Comparison of ENCODE assay signal across 8 cellular contexts in the genomic region with DNA sequence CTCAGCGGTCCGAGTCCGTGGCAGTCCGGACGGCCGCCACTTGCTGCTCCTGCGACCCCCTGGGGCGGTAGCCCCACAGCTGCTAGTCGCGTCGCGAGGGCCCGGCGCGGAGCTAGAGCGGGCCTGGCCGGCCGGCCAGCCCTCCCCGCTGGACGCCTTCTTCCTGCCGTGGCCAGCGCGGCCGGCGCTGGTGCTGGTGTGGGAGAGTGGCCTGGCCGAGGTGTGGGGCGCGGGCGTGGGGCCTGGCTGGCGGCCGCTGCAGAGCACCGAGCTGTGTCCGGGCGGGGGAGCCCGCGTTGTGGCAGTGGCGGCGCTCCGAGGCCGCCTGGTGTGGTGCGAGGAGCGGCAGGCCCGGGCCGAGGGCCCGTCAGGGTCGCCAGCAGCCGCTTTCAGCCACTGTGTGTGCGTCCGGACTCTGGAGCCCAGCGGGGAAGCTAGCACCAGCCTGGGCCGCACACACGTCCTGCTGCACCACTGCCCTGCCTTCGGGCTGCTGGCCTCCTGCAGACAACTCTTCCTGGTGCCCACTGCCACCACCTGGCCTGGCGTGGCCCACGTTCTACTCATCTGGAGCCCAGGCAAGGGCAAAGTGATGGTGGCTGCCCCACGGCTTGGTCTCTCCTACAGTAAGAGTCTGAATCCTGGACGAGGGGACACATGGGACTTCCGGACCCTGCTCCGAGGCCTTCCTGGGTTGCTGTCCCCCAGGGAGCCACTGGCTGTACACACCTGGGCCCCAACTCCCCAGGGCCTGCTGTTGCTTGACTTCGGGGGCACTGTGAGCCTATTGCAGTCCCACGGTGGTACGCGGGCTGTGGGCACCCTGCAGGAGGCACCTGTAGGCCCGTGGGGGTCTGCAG. TPM values are rescaled to one million over a fixed set of nuclear protein-coding genes. Genes with fewer than 3 reads are reported as not detected.
DNase-seq lines count a peak whose midpoint lies in the region; ATAC-seq, FAIRE-seq and TF ChIP-seq lines count a peak whose summit lies in the region.

No MANE protein-coding gene starts in this region.

- DNase-seq in EL (peak; percentile 30), HTR-8/SVneo (ENCODE audit: insufficient read length, low spot score) (no peak), fibroblast of gingiva (ENCODE audit: low read depth) (peak; percentile 17), natural killer cell (peak; percentile 33), DMS153 (lab: John Stamatoyannopoulos, UW) (no peak), NCI-H1930 (lab: John Stamatoyannopoulos, UW) (no peak)
- no peak for DNase-seq in activated CD8-positive, alpha-beta memory T cell treated with anti-CD3 and anti-CD28 coated beads, Interleukin-2, amount 10 ng/mL, durations not matched to agents 7 days and 5 days

- peaks cover 2% of the 10 kb centered on the region for H3K36me3 Mint-ChIP-seq in activated CD8-positive, alpha-beta memory T cell treated with anti-CD3 and anti-CD28 coated beads, Interleukin-2, amount 10 ng/mL, durations not matched to agents 7 days and 5 days
- no peaks in the 10 kb centered on the region for H3K36me3 Mint-ChIP-seq in natural killer cell

- no peak for TF ChIP-seq CTCF in natural killer cell (IDR thresholded peaks at IDR 0.05)

- CTCF ChIA-PET in activated CD8-positive, alpha-beta memory T cell treated with anti-CD3 and anti-CD28 coated beads, Interleukin-2, amount 10 ng/mL, durations not matched to agents 7 days and 5 days (lab: Charles Lee) = interaction anchor here (0.7 to 14.3 kb wide), 6 partner anchors 8 to 227 kb away, joined by 3 to 228 read pairs (median 4); a partner anchor contains a TSS

- no peaks in the 10 kb centered on the region for H3K27me3 Mint-ChIP-seq in activated CD8-positive, alpha-beta memory T cell treated with anti-CD3 and anti-CD28 coated beads, Interleukin-2, amount 10 ng/mL, durations not matched to agents 7 days and 5 days
- no peaks in the 10 kb centered on the region for H3K27me3 Mint-ChIP-seq in natural killer cell (ENCODE audit: low read depth in 2 of 2)

- peak overlapping the region; percentile 84 for H3K27ac Mint-ChIP-seq in activated CD8-positive, alpha-beta memory T cell treated with anti-CD3 and anti-CD28 coated beads, Interleukin-2, amount 10 ng/mL, durations not matched to agents 7 days and 5 days
- H3K27ac Mint-ChIP-seq in natural killer cell = peak overlapping the region; percentile 72 to 73

- intact Hi-C loops in natural killer cell (cut with micrococcal nuclease) = loop anchor here (1.0 to 2.0 kb wide), 2 partner anchors 9 to 437 kb away; a partner anchor contains a TSS

- H3K9me3 Mint-ChIP-seq in activated CD8-positive, alpha-beta memory T cell treated with anti-CD3 and anti-CD28 coated beads, Interleukin-2, amount 10 ng/mL, durations not matched to agents 7 days and 5 days (ENCODE audit: low read depth) = no peaks in the 10 kb centered on the region
- no peaks in the 10 kb centered on the region for H3K9me3 Mint-ChIP-seq in natural killer cell

- peaks cover 19% of the 10 kb centered on the region for H3K4me1 Mint-ChIP-seq in activated CD8-positive, alpha-beta memory T cell treated with anti-CD3 and anti-CD28 coated beads, Interleukin-2, amount 10 ng/mL, durations not matched to agents 7 days and 5 days
- peaks cover 21 to 33% of the 10 kb centered on the region in 2 donors for H3K4me1 Mint-ChIP-seq in natural killer cell

- ATAC-seq in GM21423 (IDR thresholded peaks at IDR 0.05; ENCODE audit: unreplicated experiment) (peak; percentile 21), natural killer cell (peak; percentile 18 to 46 (median 23))
- peak; percentile 17 for ATAC-seq in activated CD8-positive, alpha-beta memory T cell treated with anti-CD3 and anti-CD28 coated beads, Interleukin-2, amount 10 ng/mL, durations not matched to agents 7 days and 5 days

- peak overlapping the region; percentile 83 for H3K4me3 Mint-ChIP-seq in activated CD8-positive, alpha-beta memory T cell treated with anti-CD3 and anti-CD28 coated beads, Interleukin-2, amount 10 ng/mL, durations not matched to agents 7 days and 5 days
- H3K4me3 Mint-ChIP-seq in natural killer cell = peak overlapping the region; percentile 90

- peak; percentile 51 for FAIRE-seq in HTR-8/SVneo (lab: Jason Lieb, UNC)

RNA-seq across cellular contexts. Expression of a gene that starts 0.6 kb away (rescaled TPM):
- 10 to 100 TPM; 26.1 to 29.6 TPM for total RNA-seq in activated CD8-positive, alpha-beta memory T cell treated with anti-CD3 and anti-CD28 coated beads, Interleukin-2, amount 10 ng/mL, durations not matched to agents 7 days and 5 days
- total RNA-seq in natural killer cell = 10 to 100 TPM; 10.2 to 20.1 (median 18.5) TPM

RNA-seq across cellular contexts. Expression of a gene that starts 9.8 kb away (rescaled TPM):
- total RNA-seq in activated CD8-positive, alpha-beta memory T cell treated with anti-CD3 and anti-CD28 coated beads, Interleukin-2, amount 10 ng/mL, durations not matched to agents 7 days and 5 days = 10 to 100 TPM; 23.8 to 25.9 TPM
- 10 to 100 TPM; 29.9 to 38.9 (median 35.4) TPM for total RNA-seq in natural killer cell

RNA-seq across cellular contexts. Expression of a gene that starts 54.4 kb away (rescaled TPM):
- 10 to 100 TPM; 83.5 to 84.3 TPM for total RNA-seq in activated CD8-positive, alpha-beta memory T cell treated with anti-CD3 and anti-CD28 coated beads, Interleukin-2, amount 10 ng/mL, durations not matched to agents 7 days and 5 days
- 100 to 1,000 TPM; 103 to 109 (median 104) TPM for total RNA-seq in natural killer cell

Comparison
In these comparisons a context has a peak if more than half of its experiments do, and no peak if none do; other contexts are left out.
1. DNase-seq: peak in EL (single experiment), fibroblast of gingiva (single experiment) and natural killer cell (single experiment); none in HTR-8/SVneo (single experiment), activated CD8-positive, alpha-beta memory T cell treated with anti-CD3 and anti-CD28 coated beads, Interleukin-2, amount 10 ng/mL, durations not matched to agents 7 days and 5 days (single experiment), DMS153 (single experiment) and NCI-H1930 (0 of 2).
2. Peak in every context shown above with its lines, with median percentiles within 50 percentile points of each other: ATAC-seq.